Comparison of ENCODE assay signal across 21 cellular contexts in the genomic region with DNA sequence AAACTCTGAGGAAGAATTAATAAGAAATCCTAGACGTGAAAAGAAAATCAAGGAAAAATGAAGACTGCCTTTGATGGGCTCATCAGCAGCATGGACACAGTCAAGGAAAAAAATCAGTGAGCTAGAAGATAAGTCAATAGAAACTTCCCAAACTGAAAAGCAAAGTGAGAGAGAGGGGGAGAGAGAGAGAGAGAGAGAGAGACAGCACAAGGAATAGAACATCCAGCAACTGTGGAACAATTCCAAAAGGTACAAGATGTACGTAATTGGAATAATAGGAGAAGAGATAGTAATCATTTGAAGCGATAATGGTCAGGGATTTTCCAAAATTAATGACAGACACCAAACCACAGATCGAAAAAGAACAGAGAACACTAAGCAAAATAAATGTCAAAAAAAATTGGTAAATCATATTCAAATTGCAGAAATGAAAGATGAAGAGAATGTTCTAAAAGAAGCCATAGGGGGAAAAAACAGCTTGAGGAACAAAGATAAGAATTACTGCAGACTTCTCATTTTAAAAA. TPM values are rescaled to one million over a fixed set of nuclear protein-coding genes. Genes with fewer than 3 reads are reported as not detected.
A peak's percentile ranks its signal among the peaks of the same experiment; 100 is the strongest.
DNase-seq lines count a peak whose midpoint lies in the region; ATAC-seq, FAIRE-seq and TF ChIP-seq lines count a peak whose summit lies in the region.
"Had no signal": no experiment of that assay in that cellular context is flagged by ENCODE, and none has a peak within 500 bp of the region (broad histone marks: within the 10 kb centered on the region; RNA-seq: fewer than 3 reads in every experiment).

No MANE protein-coding gene starts in this region.

- peak overlapping the region; percentile 53 for H3K27ac ChIP-seq in 22Rv1
- peak overlapping the region; percentile 12; the same call in 1 of the 2 replicates for H3K27ac ChIP-seq in VCaP
- H3K27ac ChIP-seq in body of pancreas = peak overlapping the region in 1 of 4 donors; percentile 15
- H3K27ac ChIP-seq: C4-2B, GM23248 had no signal

- peak; percentile 64 for FAIRE-seq in D721Med (lab: Jason Lieb, UNC)
- FAIRE-seq: A549, GM12892, GM18507, HepG2 had no signal

- intact Hi-C loops in body of pancreas (cut with DNase I) = no loop called here

- WGBS in body of pancreas, 2 donors = 66 to 73% methylated on average over 4 of the region's 4 CpGs

- no peak overlapping the region for H3K4me3 ChIP-seq in body of pancreas
- H3K4me3 ChIP-seq: A549, GM23248 had no signal

- no peak for ATAC-seq in stimulated activated memory B cell treated with anti-CD40 and anti-IgM and Interleukin-4, amounts not matched to agents 10 μg/mL and 1 μg/mL and 100 μg/mL, for 72 hours
- ATAC-seq in body of pancreas = no peak
- ATAC-seq: A549 had no signal

- peaks cover 34% of the 10 kb centered on the region for H3K4me1 Mint-ChIP-seq in stimulated activated memory B cell treated with anti-CD40 and anti-IgM and Interleukin-4, amounts not matched to agents 10 μg/mL and 1 μg/mL and 100 μg/mL, for 72 hours

- peaks cover 34% of the 10 kb centered on the region for H3K36me3 Mint-ChIP-seq in stimulated activated memory B cell treated with anti-CD40 and anti-IgM and Interleukin-4, amounts not matched to agents 10 μg/mL and 1 μg/mL and 100 μg/mL, for 72 hours

- peak overlapping the region; percentile 15 for H3K4me3 Mint-ChIP-seq in stimulated activated memory B cell treated with anti-CD40 and anti-IgM and Interleukin-4, amounts not matched to agents 10 μg/mL and 1 μg/mL and 100 μg/mL, for 72 hours
- H3K4me3 Mint-ChIP-seq: CD4-positive, alpha-beta T cell; HFFc6 had no signal

- H3K4me1 ChIP-seq in body of pancreas = peaks cover 36% of the 10 kb centered on the region
- H3K4me1 ChIP-seq: Caco-2 had no signal

- TF ChIP-seq CTCF in 22Rv1 (IDR thresholded peaks at IDR 0.05) = no peak
- no peak for TF ChIP-seq CTCF in D721Med (IDR thresholded peaks at IDR 0.05; ENCODE audit: insufficient read depth, missing control alignments)
- no peak for TF ChIP-seq CTCF in VCaP (conservative IDR thresholded peaks at IDR 0.05)
- TF ChIP-seq CTCF in body of pancreas (IDR thresholded peaks at IDR 0.05) = no peak

- H3K36me3 ChIP-seq in body of pancreas (replicated peaks in 1 of 2; ENCODE audit: insufficient read depth in 1 of 2, low read depth in 2 of 2) = no peaks in the 10 kb centered on the region

- DNase-seq in D721Med (ENCODE audit: insufficient read length, low spot score) = no peak
- DNase-seq in body of pancreas = no peak
- DNase-seq in NCI-H1092 (lab: John Stamatoyannopoulos, UW) = no peak
- DNase-seq: AML-193; Caco-2; CD4-positive, alpha-beta T cell; DMS153; DMS79; GDM1; GM23248; HCEC 1CT; HFFc6 had no signal

- H3K27me3 ChIP-seq in body of pancreas = no peaks in the 10 kb centered on the region

- H3K27me3 Mint-ChIP-seq in stimulated activated memory B cell treated with anti-CD40 and anti-IgM and Interleukin-4, amounts not matched to agents 10 μg/mL and 1 μg/mL and 100 μg/mL, for 72 hours = peaks cover 21% of the 10 kb centered on the region

- peaks cover 19% of the 10 kb centered on the region for H3K9me3 Mint-ChIP-seq in stimulated activated memory B cell treated with anti-CD40 and anti-IgM and Interleukin-4, amounts not matched to agents 10 μg/mL and 1 μg/mL and 100 μg/mL, for 72 hours

- peak overlapping the region; percentile 21 for H3K27ac Mint-ChIP-seq in stimulated activated memory B cell treated with anti-CD40 and anti-IgM and Interleukin-4, amounts not matched to agents 10 μg/mL and 1 μg/mL and 100 μg/mL, for 72 hours
- H3K27ac Mint-ChIP-seq: CD4-positive, alpha-beta T cell; HFFc6; IgD-negative memory B cell had no signal

- H3K9me3 ChIP-seq in body of pancreas = no peaks in the 10 kb centered on the region
- H3K9me3 ChIP-seq: Caco-2 had no signal

- TF ChIP-seq POLR2A in body of pancreas (IDR thresholded peaks at IDR 0.05) = no peak

RNA-seq across cellular contexts. Expression of gene TBC1D8, which starts 54.5 kb away (rescaled TPM):
- total RNA-seq in body of pancreas = 100 to 1,000 TPM in 1 of 2 donors, 10 to 100 TPM in 1; 63.8 to 111 TPM
